Comparison of ENCODE assay signal across 9 cellular contexts in the genomic region with DNA sequence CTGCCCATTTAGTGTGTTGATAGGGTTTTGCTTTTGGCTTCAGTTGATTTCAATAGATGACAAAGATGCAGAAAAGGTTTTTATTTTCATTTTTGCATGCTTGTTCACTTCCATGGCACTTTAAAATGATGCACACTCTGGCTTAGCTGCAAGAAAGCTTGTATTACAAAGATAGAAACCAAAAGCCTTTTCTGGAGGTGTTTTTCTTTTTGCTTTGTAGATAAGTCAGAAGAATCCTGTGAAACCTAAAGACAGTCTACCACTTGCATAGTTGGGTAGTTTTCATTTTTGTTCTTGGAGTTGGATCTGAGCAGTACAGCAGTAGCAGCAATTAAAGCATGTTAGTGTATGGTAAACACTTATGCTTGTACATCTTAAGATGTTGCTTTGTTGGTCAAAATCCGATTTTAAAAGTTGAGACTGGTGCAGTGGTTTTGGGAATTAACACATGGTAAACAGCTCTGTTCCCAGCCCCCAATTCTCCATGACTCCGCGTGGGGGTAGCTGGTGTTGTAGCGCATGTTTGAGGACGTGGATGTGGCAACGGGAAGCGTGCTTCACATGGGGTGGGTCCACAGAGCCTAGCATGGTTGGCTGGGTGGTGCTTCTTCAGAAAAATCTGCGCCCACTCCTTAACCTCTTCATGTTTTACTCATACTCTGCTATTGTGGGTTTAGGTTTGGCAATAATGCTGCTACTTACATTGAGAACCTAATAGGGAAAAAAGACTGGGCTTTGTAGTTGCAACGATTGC. TPM values are rescaled to one million over a fixed set of nuclear protein-coding genes. Genes with fewer than 3 reads are reported as not detected.
DNase-seq lines count a peak whose midpoint lies in the region; ATAC-seq and TF ChIP-seq lines count a peak whose summit lies in the region.
"Had no signal": no experiment of that assay in that cellular context is flagged by ENCODE, and none has a peak within 500 bp of the region (broad histone marks: within the 10 kb centered on the region; RNA-seq: fewer than 3 reads in every experiment).

No MANE protein-coding gene starts in this region.

- H3K4me3 ChIP-seq in MM.1S (ENCODE audit: low read length) (no peak overlapping the region), osteoblast (ENCODE audit: insufficient read depth, low read length) (peak overlapping the region; percentile 7)

- no peaks in the 10 kb centered on the region for H3K9me3 ChIP-seq in MM.1S (replicated peaks; ENCODE audit: insufficient read depth, low read length)
- H3K9me3 ChIP-seq in osteoblast (ENCODE audit: low read depth, low read length), result no peaks in the 10 kb centered on the region

- H3K4me2 ChIP-seq in MM.1S (ENCODE audit: low read depth, low read length), result peak overlapping the region; percentile 25; the same call in 1 of the 2 replicates
- peak overlapping the region; percentile 71 for H3K4me2 ChIP-seq in osteoblast (ENCODE audit: insufficient read depth, low read length)

- no peaks in the 10 kb centered on the region for H4K20me1 ChIP-seq in MM.1S (ENCODE audit: insufficient read depth, low read length)
- peaks cover 63% of the 10 kb centered on the region for H4K20me1 ChIP-seq in osteoblast (ENCODE audit: insufficient read depth, low read length)

- no peaks in the 10 kb centered on the region for H3K27me3 ChIP-seq in MM.1S (replicated peaks; ENCODE audit: insufficient read depth, low read length)
- H3K27me3 ChIP-seq in osteoblast (ENCODE audit: insufficient read depth, low read length), result no peaks in the 10 kb centered on the region

- H2AFZ ChIP-seq in MM.1S (ENCODE audit: low read length), result no peak overlapping the region
- no peak overlapping the region for H2AFZ ChIP-seq in osteoblast (ENCODE audit: low read length)

- H3K27ac ChIP-seq in MM.1S (ENCODE audit: low read length), result no peak overlapping the region
- peak overlapping the region; percentile 9 for H3K27ac ChIP-seq in osteoblast (ENCODE audit: low read depth, low read length)

- no peak overlapping the region for H3K9ac ChIP-seq in MM.1S (ENCODE audit: low read length)

- peaks cover 5% of the 10 kb centered on the region; the same call in 1 of the 2 replicates for H3F3A ChIP-seq in MM.1S (ENCODE audit: insufficient read depth, low read length)

- H3K9me2 ChIP-seq in MM.1S (replicated peaks; ENCODE audit: insufficient read depth, low read length), result no peaks in the 10 kb centered on the region

- DNase-seq in MM.1S (peak; percentile 54), osteoblast (ENCODE audit: insufficient read length, low spot score, missing footprints) (peak; percentile 81), NCI-H2081 treated with DMSO at 0.1 percent for 48 hours (lab: John Stamatoyannopoulos, UW) (no peak), T1000 (lab: John Stamatoyannopoulos, UW) (no peak), cortex of kidney (lab: John Stamatoyannopoulos, UW) (no peak), UCSD-AML1 (lab: John Stamatoyannopoulos, UW; ENCODE audit: unreplicated experiment) (no peak)
- DNase-seq: cerebellar nuclear complex had no signal

- peaks cover 87% of the 10 kb centered on the region for H3K79me2 ChIP-seq in MM.1S (ENCODE audit: low read length)
- peaks cover 93% of the 10 kb centered on the region for H3K79me2 ChIP-seq in osteoblast (ENCODE audit: insufficient read depth, low read length)

- peak; percentile 82 for ATAC-seq in GM18520 (IDR thresholded peaks at IDR 0.05; ENCODE audit: unreplicated experiment)
- peak; percentile 83 for ATAC-seq in GM21717 (IDR thresholded peaks at IDR 0.05; ENCODE audit: unreplicated experiment)

- no peaks in the 10 kb centered on the region for H3K36me3 ChIP-seq in MM.1S (replicated peaks; ENCODE audit: insufficient read depth, low read length)
- no peaks in the 10 kb centered on the region for H3K36me3 ChIP-seq in osteoblast (ENCODE audit: insufficient read depth, low read length)

- TF ChIP-seq CTCF in MM.1S (IDR thresholded peaks at IDR 0.05; ENCODE audit: low read length) (no peak), osteoblast (IDR thresholded peaks at IDR 0.05; ENCODE audit: extremely low read depth, low read depth, low read length) (no peak)

- peaks cover 10% of the 10 kb centered on the region for H3K4me1 ChIP-seq in MM.1S (ENCODE audit: low read length)
- H3K4me1 ChIP-seq in osteoblast (ENCODE audit: insufficient read depth, low read length), result peaks cover 26% of the 10 kb centered on the region

RNA-seq across cellular contexts. Expression of gene CCNY, which starts 19.8 kb away (rescaled TPM):
- total RNA-seq in osteoblast, result 53.2 and 63.9 TPM in 2 replicates

Comparison
In these comparisons a context has a peak if more than half of its experiments do, and no peak if none do; other contexts are left out.
1. DNase-seq: peak in MM.1S (single experiment) and osteoblast (single experiment); none in NCI-H2081 treated with DMSO at 0.1 percent for 48 hours (single experiment), T1000 (single experiment), cortex of kidney (single experiment) and UCSD-AML1 (single experiment).